8 cellular contexts compared by ENCODE assay signal in genomic region chr14:93086441-93087055, GRCh38. TPM values are rescaled to one million over a fixed set of nuclear protein-coding genes. Genes with fewer than 3 reads are reported as not detected.
DNase-seq lines count a peak whose midpoint lies in the region; ATAC-seq and TF ChIP-seq lines count a peak whose summit lies in the region.

No MANE protein-coding gene starts in this region.

- no peak for TF ChIP-seq CTCF in brain (conservative IDR thresholded peaks at IDR 0.05)

- DNase-seq in activated CD4-positive, CD25-positive, alpha-beta regulatory T cell (lab: John Stamatoyannopoulos, UW), result no peak
- DNase-seq in stimulated activated naive B cell treated with anti-CD40 and anti-IgM and Interleukin-4, amounts not matched to agents 10 μg/mL and 1 μg/mL and 100 μg/mL, for 72 hours, result no peak
- no peak for DNase-seq in T-helper 2 cell
- no peak for DNase-seq in cerebellar cortex (ENCODE audit: low spot score)

- H3K4me1 Mint-ChIP-seq in brain, result peaks cover 81% of the 10 kb centered on the region
- H3K4me1 Mint-ChIP-seq in stimulated activated naive B cell treated with anti-CD40 and anti-IgM and Interleukin-4, amounts not matched to agents 10 μg/mL and 1 μg/mL and 100 μg/mL, for 72 hours, result peaks cover 42 to 74% of the 10 kb centered on the region in 2 donors

- peaks cover 0 to 3% (median 0%) of the 10 kb centered on the region in 5 experiments for H3K9me3 Mint-ChIP-seq in brain
- no peaks in the 10 kb centered on the region for H3K9me3 Mint-ChIP-seq in stimulated activated naive B cell treated with anti-CD40 and anti-IgM and Interleukin-4, amounts not matched to agents 10 μg/mL and 1 μg/mL and 100 μg/mL, for 72 hours

- H3K4me3 Mint-ChIP-seq in brain, result no peak overlapping the region
- H3K4me3 Mint-ChIP-seq in stimulated activated naive B cell treated with anti-CD40 and anti-IgM and Interleukin-4, amounts not matched to agents 10 μg/mL and 1 μg/mL and 100 μg/mL, for 72 hours, result peak overlapping the region in 1 of 2 donors; percentile 14

- no peaks in the 10 kb centered on the region for H3K27me3 Mint-ChIP-seq in brain
- no peaks in the 10 kb centered on the region for H3K27me3 Mint-ChIP-seq in stimulated activated naive B cell treated with anti-CD40 and anti-IgM and Interleukin-4, amounts not matched to agents 10 μg/mL and 1 μg/mL and 100 μg/mL, for 72 hours

- H3K27ac Mint-ChIP-seq in brain, result peak overlapping the region; percentile 26 to 95 (median 82)
- peak overlapping the region; percentile 42 for H3K27ac Mint-ChIP-seq in stimulated activated naive B cell treated with anti-CD40 and anti-IgM and Interleukin-4, amounts not matched to agents 10 μg/mL and 1 μg/mL and 100 μg/mL, for 72 hours

- peak; percentile 41 to 46 for ATAC-seq in activated CD4-positive, CD25-positive, alpha-beta regulatory T cell treated with anti-CD3 and anti-CD28 coated beads, Interleukin-2, amount 50 U/mL, for 24 hours
- ATAC-seq in HG03378 (IDR thresholded peaks at IDR 0.05; ENCODE audit: unreplicated experiment) (peak; percentile 51), GM21360 (IDR thresholded peaks at IDR 0.05; ENCODE audit: unreplicated experiment) (no peak)
- peak; percentile 75 to 79 for ATAC-seq in stimulated activated naive B cell treated with anti-CD40 and anti-IgM and Interleukin-4, amounts not matched to agents 10 μg/mL and 1 μg/mL and 100 μg/mL, for 72 hours (replicated peaks)

- peaks cover 6% of the 10 kb centered on the region for H3K36me3 Mint-ChIP-seq in brain
- peaks cover 13 to 31% of the 10 kb centered on the region in 2 donors for H3K36me3 Mint-ChIP-seq in stimulated activated naive B cell treated with anti-CD40 and anti-IgM and Interleukin-4, amounts not matched to agents 10 μg/mL and 1 μg/mL and 100 μg/mL, for 72 hours

RNA-seq across cellular contexts. Expression of gene ITPK1, which starts 29.2 kb away (rescaled TPM):
- 168 TPM for polyA plus RNA-seq in brain (ENCODE audit: insufficient read depth, low read depth, low replicate concordance)
